ENCODE assay signal across 22 cellular contexts in the genomic region with DNA sequence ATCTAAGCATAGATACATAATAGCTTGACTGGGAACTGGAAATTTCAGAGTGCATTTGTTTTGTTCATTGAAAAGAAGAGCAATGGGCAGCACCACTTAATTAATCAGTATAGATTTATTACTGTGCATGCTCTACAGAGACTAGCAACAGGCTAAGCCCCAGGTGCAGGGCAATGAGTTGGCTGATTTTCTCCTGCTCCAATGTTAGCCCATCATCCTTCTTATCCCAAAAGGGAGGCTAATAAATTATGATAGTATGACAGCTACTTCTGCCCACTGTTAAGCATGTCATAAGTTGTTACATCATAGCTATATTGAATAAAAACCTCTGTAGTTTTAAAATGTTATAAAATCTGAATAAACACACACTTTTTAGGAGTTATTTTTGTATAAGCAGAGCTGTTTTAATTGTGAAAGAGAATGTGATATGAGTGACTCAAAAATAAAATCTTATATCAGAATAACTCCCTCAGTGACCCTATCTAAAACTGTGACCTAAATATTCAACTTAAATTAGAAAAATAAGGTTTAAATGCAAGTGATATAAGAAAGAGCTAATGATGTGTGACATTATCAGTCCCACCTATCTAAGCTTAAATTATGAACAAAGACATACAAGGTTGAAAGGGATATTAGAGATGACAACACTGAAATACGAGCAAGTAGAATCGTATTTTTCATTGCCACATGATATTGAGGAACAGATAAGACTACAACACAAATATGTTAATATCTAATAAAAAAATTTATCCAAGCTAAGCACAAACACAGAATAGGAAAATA.
"Had no signal": no experiment of that assay in that cellular context is flagged by ENCODE, and none has a peak within 500 bp of the region (broad histone marks: within the 10 kb centered on the region; RNA-seq: fewer than 3 reads in every experiment).

No MANE protein-coding gene starts in this region.

- FAIRE-seq: endothelial cell of umbilical vein had no signal

- ATAC-seq: foreskin keratinocyte; gastroesophageal sphincter; heart left ventricle; left lobe of liver; natural killer cell; psoas muscle; right cardiac atrium; stimulated activated naive CD8-positive, alpha-beta T cell treated with anti-CD3 and anti-CD28 coated beads, Interleukin-15, amount 100 ng/mL, for 72 hours had no signal

- DNase-seq: dermis blood vessel endothelial cell; effector memory CD4-positive, alpha-beta T cell; foreskin keratinocyte; heart left ventricle; kidney; natural killer cell; occipital lobe; ovary; posterior cingulate gyrus; psoas muscle; right cardiac atrium; sigmoid colon; stimulated activated CD4-positive, alpha-beta T cell treated with anti-CD3 and anti-CD28 coated beads, Interleukin-15, amount 100 ng/mL, for 24 hours; stimulated activated CD4-positive, alpha-beta T cell treated with anti-CD3 and anti-CD28 coated beads, Interleukin-4, amount 100 ng/mL, for 1 hour; stimulated activated CD8-positive, alpha-beta memory T cell treated with anti-CD3 and anti-CD28 coated beads, Interleukin-4, amount 100 ng/mL, for 48 hours; stimulated activated naive CD4-positive, alpha-beta T cell; stimulated activated naive CD8-positive, alpha-beta T cell treated with anti-CD3 and anti-CD28 coated beads, Interleukin-15, amount 100 ng/mL, for 72 hours; thyroid gland; trophoblast cell had no signal
